In genomic region chr6:99779631-99780555, GRCh38 we compare ENCODE assay signal across 16 cellular contexts.
A peak's percentile ranks its signal among the peaks of the same experiment; 100 is the strongest.
DNase-seq lines count a peak whose midpoint lies in the region; ATAC-seq, FAIRE-seq and TF ChIP-seq lines count a peak whose summit lies in the region.
"Had no signal": no experiment of that assay in that cellular context is flagged by ENCODE, and none has a peak within 500 bp of the region (broad histone marks: within the 10 kb centered on the region; RNA-seq: fewer than 3 reads in every experiment).

No MANE protein-coding gene starts in this region.

- H3K27me3 ChIP-seq in left ventricle myocardium inferior (ENCODE audit: low read depth): peaks cover 46% of the 10 kb centered on the region
- H3K27me3 ChIP-seq: BLaER1 had no signal

- no peak overlapping the region for H3K4me3 ChIP-seq in left ventricle myocardium inferior
- H3K4me3 ChIP-seq: BLaER1, HAP-1 had no signal

- H3K27ac ChIP-seq in left ventricle myocardium inferior (replicated peaks): no peak overlapping the region
- H3K27ac ChIP-seq: BLaER1 had no signal

- H3K36me3 ChIP-seq in left ventricle myocardium inferior: no peaks in the 10 kb centered on the region
- H3K36me3 ChIP-seq: BLaER1, HAP-1 had no signal

- no peaks in the 10 kb centered on the region for H3K36me3 Mint-ChIP-seq in chondrocyte (ENCODE audit: low read depth)
- no peaks in the 10 kb centered on the region for H3K36me3 Mint-ChIP-seq in stimulated activated memory B cell treated with anti-CD40 and anti-IgM and Interleukin-4, amounts not matched to agents 10 μg/mL and 1 μg/mL and 100 μg/mL, for 72 hours
- H3K36me3 Mint-ChIP-seq: CD14-positive monocyte; CD4-positive, alpha-beta memory T cell had no signal

- H3K4me1 Mint-ChIP-seq in chondrocyte (ENCODE audit: low read depth): no peaks in the 10 kb centered on the region
- no peaks in the 10 kb centered on the region for H3K4me1 Mint-ChIP-seq in stimulated activated memory B cell treated with anti-CD40 and anti-IgM and Interleukin-4, amounts not matched to agents 10 μg/mL and 1 μg/mL and 100 μg/mL, for 72 hours
- H3K4me1 Mint-ChIP-seq: CD14-positive monocyte; CD4-positive, alpha-beta memory T cell had no signal

- TF ChIP-seq CTCF in left ventricle myocardium inferior (IDR thresholded peaks at IDR 0.05; ENCODE audit: borderline replicate concordance) (no peak), chondrocyte (IDR thresholded peaks at IDR 0.05) (no peak)

- no peak for FAIRE-seq in GM19239 (lab: Jason Lieb, UNC)
- FAIRE-seq: H1 had no signal

- DNase-seq in Right ventricle myocardium superior (peak; percentile 41), left ventricle myocardium inferior (no peak), chondrocyte (ENCODE audit: low spot score) (peak; percentile 84), EL (no peak), GM19239 (ENCODE audit: insufficient read length, low spot score) (no peak), LoVo (ENCODE audit: low spot score) (no peak)
- DNase-seq: 8988T; CD4-positive, alpha-beta memory T cell; DMS153; DMS79; GF-D8 had no signal

- H3K27me3 Mint-ChIP-seq in chondrocyte (ENCODE audit: low read depth): peaks cover 44% of the 10 kb centered on the region
- H3K27me3 Mint-ChIP-seq in stimulated activated memory B cell treated with anti-CD40 and anti-IgM and Interleukin-4, amounts not matched to agents 10 μg/mL and 1 μg/mL and 100 μg/mL, for 72 hours: peaks cover 39% of the 10 kb centered on the region

- H3K27ac Mint-ChIP-seq in chondrocyte (ENCODE audit: unreplicated experiment): no peak overlapping the region
- H3K27ac Mint-ChIP-seq in stimulated activated memory B cell treated with anti-CD40 and anti-IgM and Interleukin-4, amounts not matched to agents 10 μg/mL and 1 μg/mL and 100 μg/mL, for 72 hours: no peak overlapping the region
- H3K27ac Mint-ChIP-seq: CD14-positive monocyte; CD4-positive, alpha-beta memory T cell had no signal

- no peak for ATAC-seq in Right ventricle myocardium superior (ENCODE audit: poor library complexity)
- peak; percentile 27 for ATAC-seq in stimulated activated memory B cell treated with anti-CD40 and anti-IgM and Interleukin-4, amounts not matched to agents 10 μg/mL and 1 μg/mL and 100 μg/mL, for 72 hours

- H3K4me1 ChIP-seq in left ventricle myocardium inferior: no peaks in the 10 kb centered on the region
- H3K4me1 ChIP-seq: BLaER1, HAP-1 had no signal

- H3K9me3 Mint-ChIP-seq in chondrocyte (ENCODE audit: low read depth): no peaks in the 10 kb centered on the region
- H3K9me3 Mint-ChIP-seq in stimulated activated memory B cell treated with anti-CD40 and anti-IgM and Interleukin-4, amounts not matched to agents 10 μg/mL and 1 μg/mL and 100 μg/mL, for 72 hours: no peaks in the 10 kb centered on the region

- H3K9me3 ChIP-seq in left ventricle myocardium inferior (replicated peaks): peaks cover 11% of the 10 kb centered on the region
- H3K9me3 ChIP-seq: BLaER1, HAP-1 had no signal

- no peak overlapping the region for H3K4me3 Mint-ChIP-seq in chondrocyte (ENCODE audit: unreplicated experiment)
- H3K4me3 Mint-ChIP-seq in stimulated activated memory B cell treated with anti-CD40 and anti-IgM and Interleukin-4, amounts not matched to agents 10 μg/mL and 1 μg/mL and 100 μg/mL, for 72 hours: no peak overlapping the region
- H3K4me3 Mint-ChIP-seq: CD14-positive monocyte; CD4-positive, alpha-beta memory T cell had no signal

- intact Hi-C loops in Right ventricle myocardium superior (cut with DNase I) (no loop called here), left ventricle myocardium inferior (cut with micrococcal nuclease) (no loop called here)

Comparison
In these comparisons a context has a peak if more than half of its experiments do, and no peak if none do; other contexts are left out.
1. DNase-seq: peak in Right ventricle myocardium superior (single experiment) and chondrocyte (single experiment); none in left ventricle myocardium inferior (single experiment), EL (single experiment), GM19239 (single experiment) and LoVo (single experiment).